15 cellular contexts compared by ENCODE assay signal in genomic region chr3:42723146-42723683, GRCh38. TPM values are rescaled to one million over a fixed set of nuclear protein-coding genes. Genes with fewer than 3 reads are reported as not detected.
"Had no signal": no experiment of that assay in that cellular context is flagged by ENCODE, and none has a peak within 500 bp of the region (broad histone marks: within the 10 kb centered on the region; RNA-seq: fewer than 3 reads in every experiment).

No MANE protein-coding gene starts in this region.

- H3K27me3 ChIP-seq: left lung, transverse colon had no signal

- H3K27ac ChIP-seq: left lung, skin epidermis, transverse colon had no signal

- ATAC-seq: effector memory CD8-positive, alpha-beta T cell; esophagus mucosa; left lung had no signal

- H3K4me3 ChIP-seq: left lung, skin epidermis, transverse colon had no signal

- DNase-seq: activated CD4-positive, alpha-beta T cell treated with anti-CD3 and anti-CD28 coated beads, Interleukin-2, amount 50 U/mL, for 1 hour; activated gamma-delta T cell; activated T-cell treated with anti-CD3 and anti-CD28 coated beads, Interleukin-2, amount 50 U/mL, for 1 hour; anterior cingulate cortex; cortex of kidney; effector memory CD8-positive, alpha-beta T cell; SHP77 treated with DMSO at 0.1 percent for 48 hours; T-helper 2 cell; transverse colon had no signal

RNA-seq across cellular contexts. Expression of gene HHATL, which starts 20.6 kb away (rescaled TPM):
- total RNA-seq: esophagus mucosa, neural crest cell, osteocyte, renal cortical epithelial cell had no signal

RNA-seq across cellular contexts. Expression of gene KLHL40, which starts 37.9 kb away (rescaled TPM):
- total RNA-seq: esophagus mucosa, left lung, neural crest cell, osteocyte, renal cortical epithelial cell had no signal

RNA-seq across cellular contexts. Expression of gene CCDC13, which starts 49.8 kb away (rescaled TPM):
- total RNA-seq: esophagus mucosa had no signal
